ENCODE assay signal across 8 cellular contexts in the genomic region with DNA sequence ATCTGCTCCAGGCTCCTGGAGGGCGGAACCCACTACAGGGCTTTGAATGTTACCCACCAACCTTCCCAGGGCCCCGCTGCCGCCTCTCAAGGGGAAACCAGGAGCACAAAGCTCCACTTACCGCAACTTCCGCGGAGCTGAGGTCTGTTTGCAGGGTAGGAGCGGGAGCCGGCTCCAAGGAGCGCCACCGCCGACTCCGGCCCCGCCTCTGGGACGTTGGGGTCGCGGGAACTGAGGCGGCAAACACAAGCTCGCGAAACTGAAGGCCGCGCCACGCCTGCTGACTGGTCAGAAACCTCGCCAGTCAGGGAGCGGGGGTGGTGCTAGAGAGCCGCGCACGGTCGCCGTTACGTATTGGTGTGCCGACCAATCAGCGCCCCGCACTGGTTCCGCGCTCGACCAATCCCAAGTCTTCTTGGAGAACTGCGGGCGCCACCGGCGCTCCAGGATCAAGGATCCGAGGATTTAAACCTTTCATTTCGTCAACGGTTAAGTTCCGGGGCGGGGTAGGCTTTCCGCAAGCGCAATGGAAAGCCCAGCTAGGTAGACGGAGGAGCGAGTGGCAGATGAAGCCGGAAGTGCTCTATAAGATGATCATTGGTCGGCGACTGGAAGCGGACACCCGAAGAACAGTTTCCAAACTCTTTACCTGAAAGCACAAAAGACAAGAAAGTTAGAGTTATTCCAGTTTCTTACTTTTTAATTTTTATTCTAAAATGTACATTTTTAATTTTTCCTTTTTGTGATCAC. TPM values are rescaled to one million over a fixed set of nuclear protein-coding genes. Genes with fewer than 3 reads are reported as not detected.
DNase-seq lines count a peak whose midpoint lies in the region; ATAC-seq and TF ChIP-seq lines count a peak whose summit lies in the region.

A gene (minus strand): TSS at position 233 of the 750 bp plus-strand sequence. CDS start 3,828 bp downstream, outside the sequence.

- H3K4me3 ChIP-seq in left lung, result peak within 1 kb of the TSS; percentile 62 to 65

- no peaks in the 10 kb centered on the region for H3K27me3 ChIP-seq in left lung

- TF ChIP-seq CTCF in left lung (IDR thresholded peaks at IDR 0.05), result no peak

- H3K36me3 ChIP-seq in left lung, result peaks cover 0 to 6% of the 10 kb centered on the region in 2 donors

- peak; percentile 57 to 98 (median 94) for DNase-seq in C1 segment of cervical spinal cord (lab: John Stamatoyannopoulos, UW)
- peak; percentile 98 for DNase-seq in NCI-H748 treated with DMSO at 0.1 percent for 48 hours (lab: John Stamatoyannopoulos, UW)
- DNase-seq in activated CD4-positive, alpha-beta T cell treated with anti-CD3 and anti-CD28 coated beads, Interleukin-2, amount 50 U/mL, for 24 hours (ENCODE audit: low read depth in 1 of 2, low spot score in 1 of 2), result peak; percentile 87 to 98
- DNase-seq in dermis blood vessel endothelial cell, result peak; percentile 100
- peak; percentile 97 to 99 for DNase-seq in left lung
- peak; percentile 93 to 95 for DNase-seq in stimulated activated CD4-positive, alpha-beta T cell treated with anti-CD3 and anti-CD28 coated beads, Interleukin-2, amount 100 ng/mL, for 48 hours

- H3K4me1 ChIP-seq in left lung, result peaks cover 3 to 10% of the 10 kb centered on the region in 2 donors

- peak within 1 kb of the TSS; percentile 84 to 93 for H3K27ac ChIP-seq in left lung

- no peaks in the 10 kb centered on the region for H3K9me3 ChIP-seq in left lung

- ATAC-seq in GM19372 (IDR thresholded peaks at IDR 0.05; ENCODE audit: low read depth, unreplicated experiment) (peak; percentile 97), HG03558 (IDR thresholded peaks at IDR 0.05; ENCODE audit: extremely low read depth, unreplicated experiment) (peak; percentile 95), left lung (peak; percentile 99)

- intact Hi-C loops in left lung (cut with DNase I), result no loop called here

RNA-seq across cellular contexts. Expression of the gene that starts here (rescaled TPM):
- total RNA-seq in dermis blood vessel endothelial cell (6.1 and 18.1 TPM in 2 replicates), left lung (1 to 10 TPM; 3.6 to 5.3 TPM)

Comparison
In these comparisons a context has a peak if more than half of its experiments do, and no peak if none do; other contexts are left out.
1. Peak in every context shown above with its lines: DNase-seq, ATAC-seq, H3K4me3 ChIP-seq and H3K27ac ChIP-seq.